1 cellular context compared by ENCODE assay signal in the genomic region with DNA sequence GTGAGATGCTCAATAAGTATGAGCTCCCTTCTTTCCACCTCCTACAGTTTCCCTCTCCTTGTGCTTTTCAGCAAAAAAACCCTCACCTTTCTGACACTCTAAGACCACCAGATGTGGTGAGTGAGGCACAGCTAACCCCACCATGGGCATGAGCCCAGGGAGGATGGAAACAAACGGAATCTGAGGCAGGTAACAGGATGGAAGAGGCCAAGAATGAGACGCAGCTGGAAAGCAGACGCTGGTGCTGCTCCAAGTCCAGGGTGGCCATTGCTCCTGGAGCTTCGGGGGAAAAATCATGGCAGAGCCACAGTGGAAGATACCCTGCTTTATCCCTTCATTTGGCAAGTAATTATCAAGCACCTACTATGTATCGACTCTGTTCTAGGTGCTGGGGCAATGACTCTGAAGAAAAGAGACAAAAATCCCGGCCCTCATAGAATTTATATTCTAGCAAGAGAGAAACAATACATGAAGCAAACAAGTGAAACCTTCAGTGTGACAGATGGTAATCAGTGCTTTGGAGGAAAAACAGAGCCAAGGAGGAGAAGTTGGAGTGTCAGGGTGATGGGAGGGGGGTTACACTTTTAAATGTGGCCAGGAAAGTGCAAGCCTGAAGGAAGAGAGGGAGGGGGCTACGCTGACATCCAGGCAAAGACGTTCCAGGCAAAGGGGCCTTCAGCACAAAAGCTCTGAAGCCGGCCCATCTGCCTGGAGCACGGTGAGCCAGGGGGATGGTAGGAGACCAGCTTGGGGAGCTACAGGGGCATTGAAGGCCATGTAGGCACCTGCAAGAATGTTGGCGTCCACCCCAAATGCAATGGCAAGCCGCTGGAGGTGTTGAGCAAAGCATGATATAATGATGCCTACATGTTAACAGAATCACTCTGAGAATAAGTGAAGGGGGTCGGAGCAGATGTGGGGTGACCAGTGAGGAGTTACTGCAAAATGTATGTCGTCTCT.
TF ChIP-seq lines count a peak whose summit lies in the region.

No MANE protein-coding gene starts in this region.

TF ChIP-seq in GM23338, 12 proteins besides CTCF, POLR2A, EP300 and RAD21 (continued from another document):
- TF ChIP-seq, protein P1, sequence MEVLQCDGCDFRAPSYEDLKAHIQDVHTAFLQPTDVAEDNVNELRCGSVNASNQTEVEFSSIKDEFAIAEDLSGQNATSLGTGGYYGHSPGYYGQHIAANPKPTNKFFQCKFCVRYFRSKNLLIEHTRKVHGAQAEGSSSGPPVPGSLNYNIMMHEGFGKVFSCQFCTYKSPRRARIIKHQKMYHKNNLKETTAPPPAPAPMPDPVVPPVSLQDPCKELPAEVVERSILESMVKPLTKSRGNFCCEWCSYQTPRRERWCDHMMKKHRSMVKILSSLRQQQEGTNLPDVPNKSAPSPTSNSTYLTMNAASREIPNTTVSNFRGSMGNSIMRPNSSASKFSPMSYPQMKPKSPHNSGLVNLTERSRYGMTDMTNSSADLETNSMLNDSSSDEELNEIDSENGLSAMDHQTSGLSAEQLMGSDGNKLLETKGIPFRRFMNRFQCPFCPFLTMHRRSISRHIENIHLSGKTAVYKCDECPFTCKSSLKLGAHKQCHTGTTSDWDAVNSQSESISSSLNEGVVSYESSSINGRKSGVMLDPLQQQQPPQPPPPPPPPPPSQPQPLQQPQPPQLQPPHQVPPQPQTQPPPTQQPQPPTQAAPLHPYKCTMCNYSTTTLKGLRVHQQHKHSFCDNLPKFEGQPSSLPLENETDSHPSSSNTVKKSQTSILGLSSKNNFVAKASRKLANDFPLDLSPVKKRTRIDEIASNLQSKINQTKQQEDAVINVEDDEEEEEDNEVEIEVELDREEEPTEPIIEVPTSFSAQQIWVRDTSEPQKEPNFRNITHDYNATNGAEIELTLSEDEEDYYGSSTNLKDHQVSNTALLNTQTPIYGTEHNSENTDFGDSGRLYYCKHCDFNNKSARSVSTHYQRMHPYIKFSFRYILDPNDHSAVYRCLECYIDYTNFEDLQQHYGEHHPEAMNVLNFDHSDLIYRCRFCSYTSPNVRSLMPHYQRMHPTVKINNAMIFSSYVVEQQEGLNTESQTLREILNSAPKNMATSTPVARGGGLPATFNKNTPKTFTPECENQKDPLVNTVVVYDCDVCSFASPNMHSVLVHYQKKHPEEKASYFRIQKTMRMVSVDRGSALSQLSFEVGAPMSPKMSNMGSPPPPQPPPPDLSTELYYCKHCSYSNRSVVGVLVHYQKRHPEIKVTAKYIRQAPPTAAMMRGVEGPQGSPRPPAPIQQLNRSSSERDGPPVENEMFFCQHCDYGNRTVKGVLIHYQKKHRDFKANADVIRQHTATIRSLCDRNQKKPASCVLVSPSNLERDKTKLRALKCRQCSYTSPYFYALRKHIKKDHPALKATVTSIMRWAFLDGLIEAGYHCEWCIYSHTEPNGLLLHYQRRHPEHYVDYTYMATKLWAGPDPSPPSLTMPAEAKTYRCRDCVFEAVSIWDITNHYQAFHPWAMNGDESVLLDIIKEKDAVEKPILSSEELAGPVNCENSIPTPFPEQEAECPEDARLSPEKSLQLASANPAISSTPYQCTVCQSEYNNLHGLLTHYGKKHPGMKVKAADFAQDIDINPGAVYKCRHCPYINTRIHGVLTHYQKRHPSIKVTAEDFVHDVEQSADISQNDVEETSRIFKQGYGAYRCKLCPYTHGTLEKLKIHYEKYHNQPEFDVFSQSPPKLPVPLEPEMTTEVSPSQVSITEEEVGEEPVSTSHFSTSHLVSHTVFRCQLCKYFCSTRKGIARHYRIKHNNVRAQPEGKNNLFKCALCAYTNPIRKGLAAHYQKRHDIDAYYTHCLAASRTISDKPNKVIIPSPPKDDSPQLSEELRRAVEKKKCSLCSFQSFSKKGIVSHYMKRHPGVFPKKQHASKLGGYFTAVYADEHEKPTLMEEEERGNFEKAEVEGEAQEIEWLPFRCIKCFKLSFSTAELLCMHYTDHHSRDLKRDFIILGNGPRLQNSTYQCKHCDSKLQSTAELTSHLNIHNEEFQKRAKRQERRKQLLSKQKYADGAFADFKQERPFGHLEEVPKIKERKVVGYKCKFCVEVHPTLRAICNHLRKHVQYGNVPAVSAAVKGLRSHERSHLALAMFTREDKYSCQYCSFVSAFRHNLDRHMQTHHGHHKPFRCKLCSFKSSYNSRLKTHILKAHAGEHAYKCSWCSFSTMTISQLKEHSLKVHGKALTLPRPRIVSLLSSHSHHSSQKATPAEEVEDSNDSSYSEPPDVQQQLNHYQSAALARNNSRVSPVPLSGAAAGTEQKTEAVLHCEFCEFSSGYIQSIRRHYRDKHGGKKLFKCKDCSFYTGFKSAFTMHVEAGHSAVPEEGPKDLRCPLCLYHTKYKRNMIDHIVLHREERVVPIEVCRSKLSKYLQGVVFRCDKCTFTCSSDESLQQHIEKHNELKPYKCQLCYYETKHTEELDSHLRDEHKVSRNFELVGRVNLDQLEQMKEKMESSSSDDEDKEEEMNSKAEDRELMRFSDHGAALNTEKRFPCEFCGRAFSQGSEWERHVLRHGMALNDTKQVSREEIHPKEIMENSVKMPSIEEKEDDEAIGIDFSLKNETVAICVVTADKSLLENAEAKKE (CRISPR knock-in tag; IDR thresholded peaks at IDR 0.05): no peak
- TF ChIP-seq JUNB (IDR thresholded peaks at IDR 0.05; ENCODE audit: unreplicated experiment) (no peak), NANOG (IDR thresholded peaks at IDR 0.05; ENCODE audit: borderline replicate concordance) (no peak), STAT1 (IDR thresholded peaks at IDR 0.05; ENCODE audit: unreplicated experiment) (no peak), CREB1 (CRISPR knock-in tag; IDR thresholded peaks at IDR 0.05; ENCODE audit: low read depth) (no peak), ZNF114 (CRISPR knock-in tag; IDR thresholded peaks at IDR 0.05) (no peak), EZH2 (IDR thresholded peaks at IDR 0.05; ENCODE audit: low read depth, unreplicated experiment) (no peak)
- TF ChIP-seq, protein P2, sequence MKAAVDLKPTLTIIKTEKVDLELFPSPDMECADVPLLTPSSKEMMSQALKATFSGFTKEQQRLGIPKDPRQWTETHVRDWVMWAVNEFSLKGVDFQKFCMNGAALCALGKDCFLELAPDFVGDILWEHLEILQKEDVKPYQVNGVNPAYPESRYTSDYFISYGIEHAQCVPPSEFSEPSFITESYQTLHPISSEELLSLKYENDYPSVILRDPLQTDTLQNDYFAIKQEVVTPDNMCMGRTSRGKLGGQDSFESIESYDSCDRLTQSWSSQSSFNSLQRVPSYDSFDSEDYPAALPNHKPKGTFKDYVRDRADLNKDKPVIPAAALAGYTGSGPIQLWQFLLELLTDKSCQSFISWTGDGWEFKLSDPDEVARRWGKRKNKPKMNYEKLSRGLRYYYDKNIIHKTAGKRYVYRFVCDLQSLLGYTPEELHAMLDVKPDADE (IDR thresholded peaks at IDR 0.05): no peak
- TF ChIP-seq, protein P3, sequence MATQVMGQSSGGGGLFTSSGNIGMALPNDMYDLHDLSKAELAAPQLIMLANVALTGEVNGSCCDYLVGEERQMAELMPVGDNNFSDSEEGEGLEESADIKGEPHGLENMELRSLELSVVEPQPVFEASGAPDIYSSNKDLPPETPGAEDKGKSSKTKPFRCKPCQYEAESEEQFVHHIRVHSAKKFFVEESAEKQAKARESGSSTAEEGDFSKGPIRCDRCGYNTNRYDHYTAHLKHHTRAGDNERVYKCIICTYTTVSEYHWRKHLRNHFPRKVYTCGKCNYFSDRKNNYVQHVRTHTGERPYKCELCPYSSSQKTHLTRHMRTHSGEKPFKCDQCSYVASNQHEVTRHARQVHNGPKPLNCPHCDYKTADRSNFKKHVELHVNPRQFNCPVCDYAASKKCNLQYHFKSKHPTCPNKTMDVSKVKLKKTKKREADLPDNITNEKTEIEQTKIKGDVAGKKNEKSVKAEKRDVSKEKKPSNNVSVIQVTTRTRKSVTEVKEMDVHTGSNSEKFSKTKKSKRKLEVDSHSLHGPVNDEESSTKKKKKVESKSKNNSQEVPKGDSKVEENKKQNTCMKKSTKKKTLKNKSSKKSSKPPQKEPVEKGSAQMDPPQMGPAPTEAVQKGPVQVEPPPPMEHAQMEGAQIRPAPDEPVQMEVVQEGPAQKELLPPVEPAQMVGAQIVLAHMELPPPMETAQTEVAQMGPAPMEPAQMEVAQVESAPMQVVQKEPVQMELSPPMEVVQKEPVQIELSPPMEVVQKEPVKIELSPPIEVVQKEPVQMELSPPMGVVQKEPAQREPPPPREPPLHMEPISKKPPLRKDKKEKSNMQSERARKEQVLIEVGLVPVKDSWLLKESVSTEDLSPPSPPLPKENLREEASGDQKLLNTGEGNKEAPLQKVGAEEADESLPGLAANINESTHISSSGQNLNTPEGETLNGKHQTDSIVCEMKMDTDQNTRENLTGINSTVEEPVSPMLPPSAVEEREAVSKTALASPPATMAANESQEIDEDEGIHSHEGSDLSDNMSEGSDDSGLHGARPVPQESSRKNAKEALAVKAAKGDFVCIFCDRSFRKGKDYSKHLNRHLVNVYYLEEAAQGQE (IDR thresholded peaks at IDR 0.05; ENCODE audit: unreplicated experiment): no peak
